10 cellular contexts compared by ENCODE assay signal in genomic region chr17:65359016-65359415, GRCh38.
DNase-seq lines count a peak whose midpoint lies in the region; ATAC-seq and TF ChIP-seq lines count a peak whose summit lies in the region.
"Had no signal": no experiment of that assay in that cellular context is flagged by ENCODE, and none has a peak within 500 bp of the region (broad histone marks: within the 10 kb centered on the region; RNA-seq: fewer than 3 reads in every experiment).

No MANE protein-coding gene starts in this region.

- H3K27ac Mint-ChIP-seq in activated T-helper 2 cell treated with anti-CD3 and anti-CD28 coated beads, Interferon-gamma antibody, Interleukin-2, Interleukin-4, amounts not matched to agents 10 μg/mL and 5 μg/mL and 100 μg/mL, durations not matched to agents 14 hours and 24 hours and 36 hours, result no peak overlapping the region

- H3K9me3 Mint-ChIP-seq in activated T-helper 2 cell treated with anti-CD3 and anti-CD28 coated beads, Interferon-gamma antibody, Interleukin-2, Interleukin-4, amounts not matched to agents 10 μg/mL and 5 μg/mL and 100 μg/mL, durations not matched to agents 14 hours and 24 hours and 36 hours, result no peaks in the 10 kb centered on the region

- no peak overlapping the region for H3K4me3 Mint-ChIP-seq in activated T-helper 2 cell treated with anti-CD3 and anti-CD28 coated beads, Interferon-gamma antibody, Interleukin-2, Interleukin-4, amounts not matched to agents 10 μg/mL and 5 μg/mL and 100 μg/mL, durations not matched to agents 14 hours and 24 hours and 36 hours (ENCODE audit: low read depth)

- intact Hi-C loops in activated T-helper 2 cell treated with anti-CD3 and anti-CD28 coated beads, Interferon-gamma antibody, Interleukin-2, Interleukin-4, amounts not matched to agents 10 μg/mL and 5 μg/mL and 100 μg/mL, durations not matched to agents 14 hours and 24 hours and 36 hours (cut with micrococcal nuclease), result no loop called here

- no peaks in the 10 kb centered on the region for H3K9me3 ChIP-seq in HAP-1
- H3K9me3 ChIP-seq: colonic mucosa had no signal

- ATAC-seq in GM21381 (IDR thresholded peaks at IDR 0.05; ENCODE audit: unreplicated experiment) (no peak), GM18502 (IDR thresholded peaks at IDR 0.05; ENCODE audit: poor library complexity, unreplicated experiment) (no peak)

- no peaks in the 10 kb centered on the region for H3K4me1 ChIP-seq in HAP-1

- H3K36me3 Mint-ChIP-seq in activated T-helper 2 cell treated with anti-CD3 and anti-CD28 coated beads, Interferon-gamma antibody, Interleukin-2, Interleukin-4, amounts not matched to agents 10 μg/mL and 5 μg/mL and 100 μg/mL, durations not matched to agents 14 hours and 24 hours and 36 hours (ENCODE audit: low read depth), result no peaks in the 10 kb centered on the region

- peaks cover 10% of the 10 kb centered on the region for H3K4me1 Mint-ChIP-seq in activated T-helper 2 cell treated with anti-CD3 and anti-CD28 coated beads, Interferon-gamma antibody, Interleukin-2, Interleukin-4, amounts not matched to agents 10 μg/mL and 5 μg/mL and 100 μg/mL, durations not matched to agents 14 hours and 24 hours and 36 hours (ENCODE audit: low read depth)

- no peak for TF ChIP-seq CTCF in choroid plexus epithelial cell (conservative IDR thresholded peaks at IDR 0.05; ENCODE audit: low read depth, low read length)

- H3K27me3 ChIP-seq in HAP-1 (ENCODE audit: low read depth), result no peaks in the 10 kb centered on the region; the same call in 1 of the 2 replicates
- H3K27me3 ChIP-seq: colonic mucosa had no signal

- peak; percentile 90 for DNase-seq in Daoy (ENCODE audit: low read depth)
- peak; percentile 94 for DNase-seq in M059J (ENCODE audit: low read depth)
- DNase-seq in choroid plexus epithelial cell (ENCODE audit: low read depth), result peak; percentile 74
- DNase-seq in skeletal muscle cell (ENCODE audit: low read depth), result peak; percentile 56
- no peak for DNase-seq in activated T-helper 2 cell treated with anti-CD3 and anti-CD28 coated beads, Interferon-gamma antibody, Interleukin-2, Interleukin-4, amounts not matched to agents 10 μg/mL and 5 μg/mL and 100 μg/mL, durations not matched to agents 14 hours and 24 hours and 36 hours (ENCODE audit: low spot score)
- no peak for DNase-seq in HAP-1 (ENCODE audit: low spot score in 2 of 2)
- DNase-seq: colonic mucosa, NCI-H345 had no signal

- no peak overlapping the region for H3K4me3 ChIP-seq in choroid plexus epithelial cell (ENCODE audit: low read depth, low read length)
- no peak overlapping the region for H3K4me3 ChIP-seq in skeletal muscle cell (ENCODE audit: low read depth, low read length)
- H3K4me3 ChIP-seq in HAP-1, result no peak overlapping the region
- H3K4me3 ChIP-seq: colonic mucosa had no signal

- in situ Hi-C loops in HAP-1 (cut with MboI; ENCODE audit: low sequenced_read_pairs), result no loop called here

- peaks cover 18% of the 10 kb centered on the region for H3K27me3 Mint-ChIP-seq in activated T-helper 2 cell treated with anti-CD3 and anti-CD28 coated beads, Interferon-gamma antibody, Interleukin-2, Interleukin-4, amounts not matched to agents 10 μg/mL and 5 μg/mL and 100 μg/mL, durations not matched to agents 14 hours and 24 hours and 36 hours (ENCODE audit: low read depth)

- H3K36me3 ChIP-seq in HAP-1 (replicated peaks), result no peaks in the 10 kb centered on the region
- H3K36me3 ChIP-seq: colonic mucosa had no signal

Comparison
In these comparisons a context has a peak if more than half of its experiments do, and no peak if none do; other contexts are left out.
1. DNase-seq: peak in Daoy (single experiment), M059J (single experiment), choroid plexus epithelial cell (single experiment) and skeletal muscle cell (single experiment); none in activated T-helper 2 cell treated with anti-CD3 and anti-CD28 coated beads, Interferon-gamma antibody, Interleukin-2, Interleukin-4, amounts not matched to agents 10 μg/mL and 5 μg/mL and 100 μg/mL, durations not matched to agents 14 hours and 24 hours and 36 hours (single experiment) and HAP-1 (0 of 2).